Comparison of ENCODE assay signal across 1 cellular context in the genomic region with DNA sequence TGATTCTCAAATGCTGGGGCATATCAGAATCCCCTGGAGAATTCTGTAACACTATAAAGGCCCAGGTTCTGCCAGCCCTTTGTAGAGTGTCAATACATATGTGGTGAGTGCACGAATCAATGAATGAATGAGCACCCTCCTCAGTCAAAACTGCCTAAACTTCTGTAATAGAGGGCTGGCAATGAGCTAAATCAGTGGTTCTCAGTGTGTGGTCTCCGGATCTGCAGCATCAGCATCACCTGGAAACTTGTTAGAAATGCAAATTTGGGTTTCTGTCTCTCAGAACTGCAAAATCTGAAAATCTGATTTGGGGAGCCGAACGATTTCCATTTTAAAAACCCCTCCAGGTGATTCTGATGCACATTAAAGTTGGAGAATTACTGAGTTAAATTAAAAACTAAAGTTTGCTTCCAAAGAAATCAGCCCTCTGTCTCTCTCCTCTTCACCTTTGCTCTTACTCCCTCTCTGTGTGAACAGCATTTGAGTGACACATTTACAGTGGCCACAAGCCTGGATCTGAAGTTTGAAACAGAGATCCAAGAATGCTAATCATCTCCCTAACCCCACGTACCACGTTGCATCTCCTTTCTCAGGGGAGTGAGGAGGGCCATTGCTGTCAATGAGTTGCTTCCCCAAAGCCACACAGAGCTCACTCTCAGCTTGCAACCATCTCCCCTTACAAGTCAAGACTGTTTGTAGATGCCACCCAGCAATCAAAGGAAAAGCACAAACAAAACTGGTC.
TF ChIP-seq lines count a peak whose summit lies in the region.

No MANE protein-coding gene starts in this region.

TF ChIP-seq in GM23338, 12 proteins besides CTCF, POLR2A, EP300 and RAD21 (continued from another document):
- TF ChIP-seq POLR2AphosphoS5 (IDR thresholded peaks at IDR 0.05; ENCODE audit: low read depth) (no peak), JUNB (IDR thresholded peaks at IDR 0.05; ENCODE audit: unreplicated experiment) (no peak), CREB1 (CRISPR knock-in tag; IDR thresholded peaks at IDR 0.05; ENCODE audit: low read depth) (no peak)
- TF ChIP-seq, protein P1, sequence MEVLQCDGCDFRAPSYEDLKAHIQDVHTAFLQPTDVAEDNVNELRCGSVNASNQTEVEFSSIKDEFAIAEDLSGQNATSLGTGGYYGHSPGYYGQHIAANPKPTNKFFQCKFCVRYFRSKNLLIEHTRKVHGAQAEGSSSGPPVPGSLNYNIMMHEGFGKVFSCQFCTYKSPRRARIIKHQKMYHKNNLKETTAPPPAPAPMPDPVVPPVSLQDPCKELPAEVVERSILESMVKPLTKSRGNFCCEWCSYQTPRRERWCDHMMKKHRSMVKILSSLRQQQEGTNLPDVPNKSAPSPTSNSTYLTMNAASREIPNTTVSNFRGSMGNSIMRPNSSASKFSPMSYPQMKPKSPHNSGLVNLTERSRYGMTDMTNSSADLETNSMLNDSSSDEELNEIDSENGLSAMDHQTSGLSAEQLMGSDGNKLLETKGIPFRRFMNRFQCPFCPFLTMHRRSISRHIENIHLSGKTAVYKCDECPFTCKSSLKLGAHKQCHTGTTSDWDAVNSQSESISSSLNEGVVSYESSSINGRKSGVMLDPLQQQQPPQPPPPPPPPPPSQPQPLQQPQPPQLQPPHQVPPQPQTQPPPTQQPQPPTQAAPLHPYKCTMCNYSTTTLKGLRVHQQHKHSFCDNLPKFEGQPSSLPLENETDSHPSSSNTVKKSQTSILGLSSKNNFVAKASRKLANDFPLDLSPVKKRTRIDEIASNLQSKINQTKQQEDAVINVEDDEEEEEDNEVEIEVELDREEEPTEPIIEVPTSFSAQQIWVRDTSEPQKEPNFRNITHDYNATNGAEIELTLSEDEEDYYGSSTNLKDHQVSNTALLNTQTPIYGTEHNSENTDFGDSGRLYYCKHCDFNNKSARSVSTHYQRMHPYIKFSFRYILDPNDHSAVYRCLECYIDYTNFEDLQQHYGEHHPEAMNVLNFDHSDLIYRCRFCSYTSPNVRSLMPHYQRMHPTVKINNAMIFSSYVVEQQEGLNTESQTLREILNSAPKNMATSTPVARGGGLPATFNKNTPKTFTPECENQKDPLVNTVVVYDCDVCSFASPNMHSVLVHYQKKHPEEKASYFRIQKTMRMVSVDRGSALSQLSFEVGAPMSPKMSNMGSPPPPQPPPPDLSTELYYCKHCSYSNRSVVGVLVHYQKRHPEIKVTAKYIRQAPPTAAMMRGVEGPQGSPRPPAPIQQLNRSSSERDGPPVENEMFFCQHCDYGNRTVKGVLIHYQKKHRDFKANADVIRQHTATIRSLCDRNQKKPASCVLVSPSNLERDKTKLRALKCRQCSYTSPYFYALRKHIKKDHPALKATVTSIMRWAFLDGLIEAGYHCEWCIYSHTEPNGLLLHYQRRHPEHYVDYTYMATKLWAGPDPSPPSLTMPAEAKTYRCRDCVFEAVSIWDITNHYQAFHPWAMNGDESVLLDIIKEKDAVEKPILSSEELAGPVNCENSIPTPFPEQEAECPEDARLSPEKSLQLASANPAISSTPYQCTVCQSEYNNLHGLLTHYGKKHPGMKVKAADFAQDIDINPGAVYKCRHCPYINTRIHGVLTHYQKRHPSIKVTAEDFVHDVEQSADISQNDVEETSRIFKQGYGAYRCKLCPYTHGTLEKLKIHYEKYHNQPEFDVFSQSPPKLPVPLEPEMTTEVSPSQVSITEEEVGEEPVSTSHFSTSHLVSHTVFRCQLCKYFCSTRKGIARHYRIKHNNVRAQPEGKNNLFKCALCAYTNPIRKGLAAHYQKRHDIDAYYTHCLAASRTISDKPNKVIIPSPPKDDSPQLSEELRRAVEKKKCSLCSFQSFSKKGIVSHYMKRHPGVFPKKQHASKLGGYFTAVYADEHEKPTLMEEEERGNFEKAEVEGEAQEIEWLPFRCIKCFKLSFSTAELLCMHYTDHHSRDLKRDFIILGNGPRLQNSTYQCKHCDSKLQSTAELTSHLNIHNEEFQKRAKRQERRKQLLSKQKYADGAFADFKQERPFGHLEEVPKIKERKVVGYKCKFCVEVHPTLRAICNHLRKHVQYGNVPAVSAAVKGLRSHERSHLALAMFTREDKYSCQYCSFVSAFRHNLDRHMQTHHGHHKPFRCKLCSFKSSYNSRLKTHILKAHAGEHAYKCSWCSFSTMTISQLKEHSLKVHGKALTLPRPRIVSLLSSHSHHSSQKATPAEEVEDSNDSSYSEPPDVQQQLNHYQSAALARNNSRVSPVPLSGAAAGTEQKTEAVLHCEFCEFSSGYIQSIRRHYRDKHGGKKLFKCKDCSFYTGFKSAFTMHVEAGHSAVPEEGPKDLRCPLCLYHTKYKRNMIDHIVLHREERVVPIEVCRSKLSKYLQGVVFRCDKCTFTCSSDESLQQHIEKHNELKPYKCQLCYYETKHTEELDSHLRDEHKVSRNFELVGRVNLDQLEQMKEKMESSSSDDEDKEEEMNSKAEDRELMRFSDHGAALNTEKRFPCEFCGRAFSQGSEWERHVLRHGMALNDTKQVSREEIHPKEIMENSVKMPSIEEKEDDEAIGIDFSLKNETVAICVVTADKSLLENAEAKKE (CRISPR knock-in tag; IDR thresholded peaks at IDR 0.05), result no peak
